In the genomic region with DNA sequence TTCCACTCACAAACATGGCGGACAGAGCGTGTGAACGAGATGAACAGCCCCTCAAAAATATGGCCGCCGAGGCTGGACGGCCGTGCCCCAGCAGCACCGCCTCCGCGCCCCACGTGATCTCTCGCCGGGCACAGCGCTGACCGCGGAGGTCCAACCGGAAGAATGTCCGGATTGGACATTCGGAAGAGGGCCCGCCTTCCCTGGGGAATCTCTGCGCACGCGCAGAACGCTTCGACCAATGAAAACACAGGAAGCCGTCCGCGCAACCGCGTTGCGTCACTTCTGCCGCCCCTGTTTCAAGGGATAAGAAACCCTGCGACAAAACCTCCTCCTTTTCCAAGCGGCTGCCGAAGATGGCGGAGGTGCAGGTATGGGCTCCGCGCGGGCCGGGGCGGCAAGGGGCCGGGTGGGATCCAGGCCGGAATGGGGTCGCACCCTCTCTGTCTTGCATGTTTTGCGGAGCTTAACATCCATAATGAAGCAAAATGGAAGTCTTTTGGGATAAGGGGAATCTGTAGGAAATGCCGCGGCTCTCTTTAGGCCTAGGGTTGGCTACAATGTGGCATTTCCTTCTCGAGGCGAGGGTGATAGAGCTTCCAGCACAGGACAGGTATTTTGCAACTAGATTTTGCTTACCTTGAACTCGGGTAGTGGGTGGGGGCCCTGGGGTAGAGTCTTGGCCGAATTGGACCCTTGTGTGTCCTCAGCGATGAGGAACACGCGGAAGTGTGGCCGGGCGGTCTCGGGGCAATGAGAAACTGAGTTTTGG, we compare ENCODE assay signal across 8 cellular contexts. TPM values are rescaled to one million over a fixed set of nuclear protein-coding genes. Genes with fewer than 3 reads are reported as not detected.
DNase-seq lines count a peak whose midpoint lies in the region; ATAC-seq and TF ChIP-seq lines count a peak whose summit lies in the region.

RPL13A (plus strand) TSS at position 332 of the 769 bp plus-strand sequence; CDS start at position 354, 22 bp downstream.

- peak within 1 kb of the TSS; percentile 99 for H3K4me3 Mint-ChIP-seq in activated naive CD8-positive, alpha-beta T cell

- H3K4me1 Mint-ChIP-seq in activated naive CD8-positive, alpha-beta T cell (ENCODE audit: low read depth): peaks cover 34% of the 10 kb centered on the region

- TF ChIP-seq CTCF in GM10248 (IDR thresholded peaks at IDR 0.05; ENCODE audit: control extremely low read depth, extremely low read depth, low read depth, missing control alignments): no peak
- TF ChIP-seq CTCF in omental fat pad (IDR thresholded peaks at IDR 0.05): no peak
- TF ChIP-seq CTCF in testis (IDR thresholded peaks at IDR 0.05): no peak

- no peaks in the 10 kb centered on the region for H3K9me3 ChIP-seq in testis

- no peaks in the 10 kb centered on the region for H3K27me3 Mint-ChIP-seq in activated naive CD8-positive, alpha-beta T cell

- intact Hi-C loops in testis (cut with DNase I; ENCODE audit: low total_unique reads): no loop called here

- peak within 1 kb of the TSS; percentile 100 for H3K27ac Mint-ChIP-seq in activated naive CD8-positive, alpha-beta T cell

- 1% methylated on average over 41 to 57 of the region's 57 CpGs for whole genome bisulfite sequencing in testis, 2 donors

- DNase-seq in GM10248 (ENCODE audit: extremely low spot score) (peak; percentile 98), NCI-H1105 (lab: John Stamatoyannopoulos, UW) (peak; percentile 99), SKM-1 treated with dmso at 0.1 percent for 144 hours (lab: John Stamatoyannopoulos, UW; ENCODE audit: unreplicated experiment) (peak; percentile 84), glomerular visceral epithelial cell (ENCODE audit: extremely low spot score) (peak; percentile 100), omental fat pad (ENCODE audit: low spot score) (peak; percentile 98), testis (peak; percentile 99)

- CTCF ChIA-PET in GM10248 (lab: Yijun Ruan, JAX): interaction anchor here (2.1 kb wide), 1 partner anchor 14 kb away, joined by 7 read pairs; the partner anchor contains the start of gene FLT3LG

- H3K4me3 ChIP-seq in testis: peak within 1 kb of the TSS; percentile 84 to 100

- H3K27ac ChIP-seq in testis: peak within 1 kb of the TSS; percentile 89 to 92

- peak; percentile 66 for TF ChIP-seq POLR2A in testis (IDR thresholded peaks at IDR 0.05)

- POLR2A ChIA-PET in GM10248 (lab: Yijun Ruan, JAX): interaction anchor here (0.7 to 1.9 kb wide), 6 partner anchors 8 to 177 kb away, joined by 3 to 16 read pairs (median 4); partner anchors contain the start of genes RPS11 and RRAS

- H3K36me3 ChIP-seq in testis (ENCODE audit: low read depth, missing control alignments): no peaks in the 10 kb centered on the region

- H3K27me3 ChIP-seq in testis: no peaks in the 10 kb centered on the region

- H3K9me3 Mint-ChIP-seq in activated naive CD8-positive, alpha-beta T cell (ENCODE audit: low read depth): no peaks in the 10 kb centered on the region

- ATAC-seq in HG02623 (IDR thresholded peaks at IDR 0.05; ENCODE audit: unreplicated experiment) (peak; percentile 87), omental fat pad (ENCODE audit: low FRiP score) (peak; percentile 96)

- H3K36me3 Mint-ChIP-seq in activated naive CD8-positive, alpha-beta T cell: peaks cover 26% of the 10 kb centered on the region

- peaks cover 15% of the 10 kb centered on the region for H3K4me1 ChIP-seq in testis

RNA-seq across cellular contexts. Expression of gene RPL13A, which starts in this region (rescaled TPM):
- 1,000 to 10,000 TPM; 2,551 to 3,862 (median 3,160) TPM for total RNA-seq in omental fat pad
- 1,000 to 10,000 TPM; 1,063 to 1,721 TPM for total RNA-seq in testis
- 1,193 TPM for polyA plus RNA-seq in testis (ENCODE audit: insufficient read depth, low read depth, low replicate concordance)

Comparison
In these comparisons a context has a peak if more than half of its experiments do, and no peak if none do; other contexts are left out.
1. Peak in every context shown above with its lines: DNase-seq, ATAC-seq, H3K4me3 ChIP-seq and H3K27ac ChIP-seq.